In genomic region chr12:56137853-56138571, GRCh38 we compare ENCODE assay signal across 11 cellular contexts. TPM values are rescaled to one million over a fixed set of nuclear protein-coding genes. Genes with fewer than 3 reads are reported as not detected.
DNase-seq lines count a peak whose midpoint lies in the region; ATAC-seq and TF ChIP-seq lines count a peak whose summit lies in the region.
"Had no signal": no experiment of that assay in that cellular context is flagged by ENCODE, and none has a peak within 500 bp of the region (broad histone marks: within the 10 kb centered on the region; RNA-seq: fewer than 3 reads in every experiment).

No MANE protein-coding gene starts in this region.

- peaks cover 6% of the 10 kb centered on the region for H3K36me3 ChIP-seq in Caco-2 (ENCODE audit: control insufficient read depth, insufficient read depth, low read length)

- H3K9me3 Mint-ChIP-seq in CD4-positive, alpha-beta T cell = no peaks in the 10 kb centered on the region
- H3K9me3 Mint-ChIP-seq in Caco-2 (ENCODE audit: unreplicated experiment) = no peaks in the 10 kb centered on the region
- no peaks in the 10 kb centered on the region for H3K9me3 Mint-ChIP-seq in activated naive CD8-positive, alpha-beta T cell treated with anti-CD3 and anti-CD28 coated beads, Interleukin-2, amount 50 U/mL, for 24 hours

- H3K4me3 Mint-ChIP-seq in CD4-positive, alpha-beta T cell = peak overlapping the region; percentile 39
- H3K4me3 Mint-ChIP-seq in Caco-2 (ENCODE audit: unreplicated experiment) = no peak overlapping the region
- no peak overlapping the region for H3K4me3 Mint-ChIP-seq in activated naive CD8-positive, alpha-beta T cell treated with anti-CD3 and anti-CD28 coated beads, Interleukin-2, amount 50 U/mL, for 24 hours

- POLR2A ChIA-PET in CD4-positive, alpha-beta T cell (lab: Charles Lee) = interaction anchor here (1.0 to 6.3 kb wide), 7 partner anchors 10 to 51 kb away, joined by 3 to 49 read pairs (median 10); partner anchors contain the start of genes ESYT1, MYL6B, PA2G4 and SMARCC2
- POLR2A ChIA-PET in Caco-2 (lab: Charles Lee) = no interaction called here

- H3K27me3 Mint-ChIP-seq in CD4-positive, alpha-beta T cell = no peaks in the 10 kb centered on the region
- no peaks in the 10 kb centered on the region for H3K27me3 Mint-ChIP-seq in Caco-2 (ENCODE audit: insufficient read depth, unreplicated experiment)
- no peaks in the 10 kb centered on the region for H3K27me3 Mint-ChIP-seq in activated naive CD8-positive, alpha-beta T cell treated with anti-CD3 and anti-CD28 coated beads, Interleukin-2, amount 50 U/mL, for 24 hours

- peaks cover 93% of the 10 kb centered on the region for H3K36me3 Mint-ChIP-seq in CD4-positive, alpha-beta T cell (ENCODE audit: low read depth)
- H3K36me3 Mint-ChIP-seq in Caco-2 (ENCODE audit: insufficient read depth, unreplicated experiment) = peaks cover 78% of the 10 kb centered on the region
- peaks cover 77% of the 10 kb centered on the region for H3K36me3 Mint-ChIP-seq in activated naive CD8-positive, alpha-beta T cell treated with anti-CD3 and anti-CD28 coated beads, Interleukin-2, amount 50 U/mL, for 24 hours (ENCODE audit: low read depth)

- DNase-seq in CD4-positive, alpha-beta T cell = no peak
- DNase-seq in Caco-2 (no peak), DMS153 (lab: John Stamatoyannopoulos, UW) (no peak)
- DNase-seq in activated naive CD8-positive, alpha-beta T cell treated with anti-CD3 and anti-CD28 coated beads, Interleukin-2, amount 50 U/mL, for 24 hours = no peak
- DNase-seq: DMS79 treated with DMSO at 0.1 percent for 48 hours, left ventricle myocardium superior, NCI-H146, NCI-H446, SIG-M5 had no signal

- H3K4me1 ChIP-seq in Caco-2 = no peaks in the 10 kb centered on the region
- H3K4me1 ChIP-seq: BLaER1 had no signal

- H3K4me3 ChIP-seq in Caco-2 (ENCODE audit: low read depth, low read length) = no peak overlapping the region
- H3K4me3 ChIP-seq: BLaER1 had no signal

- H3K27me3 ChIP-seq in CD4-positive, alpha-beta T cell (ENCODE audit: control insufficient read depth, insufficient read depth, low read length) = no peaks in the 10 kb centered on the region
- H3K27me3 ChIP-seq in Caco-2 (replicated peaks; ENCODE audit: control insufficient read depth, insufficient read depth, low read length) = no peaks in the 10 kb centered on the region
- H3K27me3 ChIP-seq: BLaER1 had no signal

- peak overlapping the region; percentile 78 for H3K27ac Mint-ChIP-seq in CD4-positive, alpha-beta T cell
- no peak overlapping the region for H3K27ac Mint-ChIP-seq in Caco-2 (ENCODE audit: unreplicated experiment)
- H3K27ac Mint-ChIP-seq in activated naive CD8-positive, alpha-beta T cell treated with anti-CD3 and anti-CD28 coated beads, Interleukin-2, amount 50 U/mL, for 24 hours = peak overlapping the region; percentile 7

- H3K27ac ChIP-seq in CD4-positive, alpha-beta T cell (ENCODE audit: low read depth, low read length) = peak overlapping the region; percentile 60
- H3K27ac ChIP-seq: BLaER1 had no signal

- peak; percentile 55 for ATAC-seq in CD4-positive, alpha-beta T cell (ENCODE audit: poor library complexity)
- no peak for ATAC-seq in activated naive CD8-positive, alpha-beta T cell treated with anti-CD3 and anti-CD28 coated beads, Interleukin-2, amount 50 U/mL, for 24 hours
- no peak for ATAC-seq in HG02623 (IDR thresholded peaks at IDR 0.05; ENCODE audit: unreplicated experiment)
- ATAC-seq: left ventricle myocardium superior had no signal

- intact Hi-C loops in CD4-positive, alpha-beta T cell (cut with DNase I, micrococcal nuclease) = loop anchor here in 1 of 2 experiments (1.0 to 2.0 kb wide), 2 partner anchors 10 to 15 kb away; partner anchors contain the start of genes ESYT1 and MYL6B
- intact Hi-C loops in Caco-2 (cut with micrococcal nuclease; ENCODE audit: unreplicated experiment) = no loop called here

- H3K4me1 Mint-ChIP-seq in CD4-positive, alpha-beta T cell (ENCODE audit: low read depth) = peaks cover 67% of the 10 kb centered on the region
- H3K4me1 Mint-ChIP-seq in Caco-2 (ENCODE audit: low read depth, unreplicated experiment) = no peaks in the 10 kb centered on the region
- H3K4me1 Mint-ChIP-seq in activated naive CD8-positive, alpha-beta T cell treated with anti-CD3 and anti-CD28 coated beads, Interleukin-2, amount 50 U/mL, for 24 hours = peaks cover 50% of the 10 kb centered on the region

- CTCF ChIA-PET in CD4-positive, alpha-beta T cell (lab: Charles Lee) = interaction anchor here (0.6 to 5.1 kb wide), 6 partner anchors 11 to 120 kb away, joined by 3 to 26 read pairs (median 4); partner anchors contain the start of genes ANKRD52, ESYT1, MYL6B and SMARCC2
- CTCF ChIA-PET in Caco-2 (lab: Charles Lee) = interaction anchor here (0.5 to 1.1 kb wide), 2 partner anchors 10 to 82 kb away, joined by 3 read pairs; partner anchors contain the start of gene ESYT1

- H3K9me3 ChIP-seq in CD4-positive, alpha-beta T cell (ENCODE audit: control insufficient read depth, low read length) = no peaks in the 10 kb centered on the region
- H3K9me3 ChIP-seq in Caco-2 = no peaks in the 10 kb centered on the region
- H3K9me3 ChIP-seq: BLaER1 had no signal

- TSS peak; percentile 13 for BruUV-seq in Caco-2 (replicated peaks; lab: Mats Ljungman, UMichigan)

- TF ChIP-seq CTCF in CD4-positive, alpha-beta T cell (IDR thresholded peaks at IDR 0.05) = no peak
- no peak for TF ChIP-seq CTCF in Caco-2 (IDR thresholded peaks at IDR 0.05; ENCODE audit: insufficient read depth in 1 of 2, low read depth in 1 of 2, low read length in 1 of 2, severe bottlenecking in 1 of 2, unreplicated experiment in 1 of 2)

RNA-seq across cellular contexts. Expression of gene ESYT1, which starts 9.9 kb away (rescaled TPM):
- 10 to 100 TPM; 88.5 to 90.3 TPM for total RNA-seq in CD4-positive, alpha-beta T cell
- 70.4 and 79.0 TPM in 2 replicates for total RNA-seq in Caco-2 (2022)

RNA-seq across cellular contexts. Expression of gene MYL6B, which starts 14.4 kb away (rescaled TPM):
- 1 to 10 TPM; 6.2 to 6.4 TPM for total RNA-seq in CD4-positive, alpha-beta T cell
- total RNA-seq in Caco-2 (2022) = 40.5 and 44.8 TPM in 2 replicates

RNA-seq across cellular contexts. Expression of gene ZC3H10, which starts 19.9 kb away (rescaled TPM):
- total RNA-seq in CD4-positive, alpha-beta T cell = 1 to 10 TPM; 6.3 to 8.9 TPM
- total RNA-seq in Caco-2 (2022) = 3.5 and 4.4 TPM in 2 replicates

RNA-seq across cellular contexts. Expression of gene MYL6, which starts 20.1 kb away (rescaled TPM):
- 100 to 1,000 TPM; 670 to 673 TPM for total RNA-seq in CD4-positive, alpha-beta T cell
- total RNA-seq in Caco-2 (2022) = 960 and 1,174 TPM in 2 replicates

RNA-seq across cellular contexts. Expression of gene RPL41, which starts 21.6 kb away (rescaled TPM):
- total RNA-seq in CD4-positive, alpha-beta T cell = 1,000 to 10,000 TPM; 5,865 to 5,989 TPM
- 3,009 and 3,051 TPM in 2 replicates for total RNA-seq in Caco-2 (2022)
